29 cellular contexts compared by ENCODE assay signal in genomic region chr15:25764980-25765735, GRCh38.
"Had no signal": no experiment of that assay in that cellular context is flagged by ENCODE, and none has a peak within 500 bp of the region (broad histone marks: within the 10 kb centered on the region; RNA-seq: fewer than 3 reads in every experiment).

No MANE protein-coding gene starts in this region.

- H3K9me3 Mint-ChIP-seq: activated CD4-positive, alpha-beta memory T cell treated with anti-CD3 and anti-CD28 coated beads for 36 hours; activated naive CD4-positive, alpha-beta T cell treated with anti-CD3 and anti-CD28 coated beads for 36 hours; activated naive CD8-positive, alpha-beta T cell treated with anti-CD3 and anti-CD28 coated beads, Interleukin-2, amount 50 U/mL, for 24 hours; activated T-cell treated with anti-CD3 and anti-CD28 coated beads, Interleukin-2, amount 50 U/mL, for 4 hours; activated T-helper 1 cell treated with anti-CD3 and anti-CD28 coated beads, Interleukin-12 subunit alpha, Interleukin-12 subunit beta, Interleukin-2, Interleukin-4 antibody, amounts not matched to agents 30 ng/mL and 10 ng/mL and 1 ng/mL, durations not matched to agents 14 hours and 24 hours and 36 hours had no signal

- H3K4me3 Mint-ChIP-seq: activated CD4-positive, alpha-beta memory T cell treated with anti-CD3 and anti-CD28 coated beads for 36 hours; activated CD4-positive, alpha-beta T cell treated with anti-CD3 and anti-CD28 coated beads, Interleukin-2, amount 10 ng/mL, durations not matched to agents 7 days and 5 days; activated naive CD4-positive, alpha-beta T cell treated with anti-CD3 and anti-CD28 coated beads for 36 hours; activated naive CD8-positive, alpha-beta T cell; activated naive CD8-positive, alpha-beta T cell treated with anti-CD3 and anti-CD28 coated beads, Interleukin-2, amount 50 U/mL, for 24 hours; activated T-cell treated with anti-CD3 and anti-CD28 coated beads, Interleukin-2, amount 50 U/mL, for 4 hours; activated T-helper 1 cell treated with anti-CD3 and anti-CD28 coated beads, Interleukin-12 subunit alpha, Interleukin-12 subunit beta, Interleukin-2, Interleukin-4 antibody, amounts not matched to agents 30 ng/mL and 10 ng/mL and 1 ng/mL, durations not matched to agents 14 hours and 24 hours and 36 hours; brain had no signal

- DNase-seq: activated CD4-positive, alpha-beta memory T cell treated with anti-CD3 and anti-CD28 coated beads for 36 hours; activated CD4-positive, alpha-beta T cell treated with anti-CD3 and anti-CD28 coated beads, Interleukin-2, amount 10 ng/mL, durations not matched to agents 7 days and 5 days; activated CD8-positive, alpha-beta memory T cell treated with anti-CD3 and anti-CD28 coated beads, Interleukin-2, amount 50 U/mL, for 4 hours; activated gamma-delta T cell treated with Interleukin-2 at 50 U/mL for 16 hours; activated naive CD4-positive, alpha-beta T cell treated with anti-CD3 and anti-CD28 coated beads for 36 hours; activated naive CD8-positive, alpha-beta T cell treated with anti-CD3 and anti-CD28 coated beads, Interleukin-2, amount 50 U/mL, for 24 hours; activated T-cell treated with anti-CD3 and anti-CD28 coated beads for 4 hours; activated T-cell treated with anti-CD3 and anti-CD28 coated beads, Interleukin-2, amount 50 U/mL, for 4 hours; anterior cingulate cortex; caudate nucleus; cerebellar nuclear complex; Karpas-422; KBM-7; NCI-H1105; NCI-H1417 treated with DMSO at 0.1 percent for 48 hours; NCI-H1694; NCI-H2029; NCI-H510A; NCI-H526; NCI-H748 treated with DMSO at 0.1 percent for 48 hours; OCI-M1; Right ventricle myocardium superior; SW 1271; T-helper 1 cell; T-helper 2 cell; T-helper 9 cell had no signal

- ATAC-seq: activated naive CD8-positive, alpha-beta T cell treated with anti-CD3 and anti-CD28 coated beads, Interleukin-2, amount 50 U/mL, for 24 hours; activated T-cell treated with anti-CD3 and anti-CD28 coated beads, Interleukin-2, amount 50 U/mL, for 4 hours had no signal

- H3K36me3 Mint-ChIP-seq: brain had no signal

- H3K27me3 Mint-ChIP-seq: activated CD4-positive, alpha-beta memory T cell treated with anti-CD3 and anti-CD28 coated beads for 36 hours; activated CD4-positive, alpha-beta T cell treated with anti-CD3 and anti-CD28 coated beads, Interleukin-2, amount 10 ng/mL, durations not matched to agents 7 days and 5 days; activated naive CD8-positive, alpha-beta T cell; activated naive CD8-positive, alpha-beta T cell treated with anti-CD3 and anti-CD28 coated beads, Interleukin-2, amount 50 U/mL, for 24 hours had no signal

- H3K4me1 Mint-ChIP-seq: activated CD4-positive, alpha-beta T cell treated with anti-CD3 and anti-CD28 coated beads, Interleukin-2, amount 10 ng/mL, durations not matched to agents 7 days and 5 days had no signal

- H3K27ac Mint-ChIP-seq: activated CD4-positive, alpha-beta memory T cell treated with anti-CD3 and anti-CD28 coated beads for 36 hours; activated CD4-positive, alpha-beta T cell treated with anti-CD3 and anti-CD28 coated beads, Interleukin-2, amount 10 ng/mL, durations not matched to agents 7 days and 5 days; activated naive CD4-positive, alpha-beta T cell treated with anti-CD3 and anti-CD28 coated beads for 36 hours; activated naive CD8-positive, alpha-beta T cell; activated T-helper 1 cell treated with anti-CD3 and anti-CD28 coated beads, Interleukin-12 subunit alpha, Interleukin-12 subunit beta, Interleukin-2, Interleukin-4 antibody, amounts not matched to agents 30 ng/mL and 10 ng/mL and 1 ng/mL, durations not matched to agents 14 hours and 24 hours and 36 hours had no signal
